ENCODE assay signal across 1 cellular context in the genomic region with DNA sequence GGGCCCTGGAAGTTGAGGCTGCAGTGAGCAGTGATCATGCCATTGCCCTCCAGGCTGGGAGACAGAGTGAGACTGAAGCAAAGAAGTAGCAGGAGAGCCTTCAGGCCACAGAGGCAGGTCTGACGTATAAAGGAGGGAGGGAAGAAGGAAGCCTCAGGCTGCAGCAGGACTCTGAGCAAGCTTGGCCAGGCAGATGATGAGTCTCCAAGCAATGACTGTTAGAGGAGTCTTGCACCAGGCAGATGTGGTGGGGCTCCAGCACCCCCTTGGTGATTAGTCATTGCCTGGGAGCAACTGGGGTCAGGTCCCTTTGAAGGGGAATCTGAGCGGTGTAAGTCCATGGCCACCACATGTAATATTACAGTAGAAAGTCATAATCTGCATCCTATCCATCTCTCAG.
TF ChIP-seq lines count a peak whose summit lies in the region.

No MANE protein-coding gene starts in this region.

TF ChIP-seq in IMR-90, 13 proteins besides CTCF, POLR2A, EP300 and RAD21 (continued from another document):
- TF ChIP-seq, protein P1, sequence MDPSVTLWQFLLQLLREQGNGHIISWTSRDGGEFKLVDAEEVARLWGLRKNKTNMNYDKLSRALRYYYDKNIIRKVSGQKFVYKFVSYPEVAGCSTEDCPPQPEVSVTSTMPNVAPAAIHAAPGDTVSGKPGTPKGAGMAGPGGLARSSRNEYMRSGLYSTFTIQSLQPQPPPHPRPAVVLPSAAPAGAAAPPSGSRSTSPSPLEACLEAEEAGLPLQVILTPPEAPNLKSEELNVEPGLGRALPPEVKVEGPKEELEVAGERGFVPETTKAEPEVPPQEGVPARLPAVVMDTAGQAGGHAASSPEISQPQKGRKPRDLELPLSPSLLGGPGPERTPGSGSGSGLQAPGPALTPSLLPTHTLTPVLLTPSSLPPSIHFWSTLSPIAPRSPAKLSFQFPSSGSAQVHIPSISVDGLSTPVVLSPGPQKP (IDR thresholded peaks at IDR 0.05; ENCODE audit: borderline replicate concordance, low read depth, low read length): no peak
- TF ChIP-seq CEBPB (IDR thresholded peaks at IDR 0.05; ENCODE audit: low read depth, low read length): no peak
- TF ChIP-seq, protein P2, sequence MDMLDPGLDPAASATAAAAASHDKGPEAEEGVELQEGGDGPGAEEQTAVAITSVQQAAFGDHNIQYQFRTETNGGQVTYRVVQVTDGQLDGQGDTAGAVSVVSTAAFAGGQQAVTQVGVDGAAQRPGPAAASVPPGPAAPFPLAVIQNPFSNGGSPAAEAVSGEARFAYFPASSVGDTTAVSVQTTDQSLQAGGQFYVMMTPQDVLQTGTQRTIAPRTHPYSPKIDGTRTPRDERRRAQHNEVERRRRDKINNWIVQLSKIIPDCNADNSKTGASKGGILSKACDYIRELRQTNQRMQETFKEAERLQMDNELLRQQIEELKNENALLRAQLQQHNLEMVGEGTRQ (IDR thresholded peaks at IDR 0.05; ENCODE audit: low read depth, low read length): no peak
- no peak for TF ChIP-seq MAFK (IDR thresholded peaks at IDR 0.05; ENCODE audit: low read depth, low read length)
- no peak for TF ChIP-seq SMC3 (IDR thresholded peaks at IDR 0.05; ENCODE audit: low read depth, low read length)
- no peak for TF ChIP-seq NFE2L2 (IDR thresholded peaks at IDR 0.05; ENCODE audit: low read depth, low read length)
TF ChIP-seq in IMR-90: peak in this region for 0.
